Comparison of ENCODE assay signal across 23 cellular contexts in genomic region chrX:101160001-101160400, GRCh38. TPM values are rescaled to one million over a fixed set of nuclear protein-coding genes. Genes with fewer than 3 reads are reported as not detected.
A peak's percentile ranks its signal among the peaks of the same experiment; 100 is the strongest.
DNase-seq lines count a peak whose midpoint lies in the region; ATAC-seq and TF ChIP-seq lines count a peak whose summit lies in the region.
"Had no signal": no experiment of that assay in that cellular context is flagged by ENCODE, and none has a peak within 500 bp of the region (broad histone marks: within the 10 kb centered on the region; RNA-seq: fewer than 3 reads in every experiment).

No MANE protein-coding gene starts in this region.

- intact Hi-C loops in PC-3 (cut with micrococcal nuclease) (no loop called here), sciatic nerve (cut with DNase I) (no loop called here)

- no peaks in the 10 kb centered on the region for H3K9me3 ChIP-seq in PC-3 (ENCODE audit: low read length)
- H3K9me3 ChIP-seq: A549, BLaER1 had no signal

- no peaks in the 10 kb centered on the region for H3K27me3 Mint-ChIP-seq in activated T-cell treated with anti-CD3 and anti-CD28 coated beads, Interleukin-2, amount 50 U/mL, for 4 hours (ENCODE audit: low read depth)
- peaks cover 0 to 4% of the 10 kb centered on the region in 2 donors for H3K27me3 Mint-ChIP-seq in stimulated activated naive B cell treated with anti-CD40 and anti-IgM and Interleukin-4, amounts not matched to agents 10 μg/mL and 1 μg/mL and 100 μg/mL, for 72 hours
- H3K27me3 Mint-ChIP-seq: IgD-negative memory B cell had no signal

- no peak overlapping the region for H3K9ac ChIP-seq in PC-3 (ENCODE audit: low read length)
- H3K9ac ChIP-seq: BLaER1 had no signal

- CTCF ChIA-PET in PC-3 (lab: Charles Lee): no interaction called here

- no peaks in the 10 kb centered on the region for H3K79me2 ChIP-seq in PC-3 (ENCODE audit: low read length)

- TF ChIP-seq CTCF in PC-3 (conservative IDR thresholded peaks at IDR 0.05; ENCODE audit: low read depth, low read length) (no peak), fibroblast of mammary gland (conservative IDR thresholded peaks at IDR 0.05; ENCODE audit: control insufficient read depth, insufficient read depth, low read depth, low read length) (no peak)

- POLR2A ChIA-PET in PC-3 (lab: Charles Lee; ENCODE audit: unreplicated experiment): no interaction called here

- no peaks in the 10 kb centered on the region for H3K9me2 ChIP-seq in PC-3 (replicated peaks; ENCODE audit: low read length)

- H3K36me3 ChIP-seq in PC-3 (ENCODE audit: low read depth, low read length): peaks cover 8% of the 10 kb centered on the region; the same call in 1 of the 2 replicates

- H3K9me3 Mint-ChIP-seq in activated T-cell treated with anti-CD3 and anti-CD28 coated beads, Interleukin-2, amount 50 U/mL, for 4 hours: no peaks in the 10 kb centered on the region
- H3K9me3 Mint-ChIP-seq in stimulated activated naive B cell treated with anti-CD40 and anti-IgM and Interleukin-4, amounts not matched to agents 10 μg/mL and 1 μg/mL and 100 μg/mL, for 72 hours: peaks cover 0 to 4% of the 10 kb centered on the region in 2 donors
- H3K9me3 Mint-ChIP-seq: CD8-positive, alpha-beta memory T cell; HFFc6 had no signal

- peaks cover 10% of the 10 kb centered on the region for H3K4me1 ChIP-seq in PC-3 (ENCODE audit: insufficient read depth, low read length)
- H3K4me1 ChIP-seq: BLaER1 had no signal

- H3K4me1 Mint-ChIP-seq in activated T-cell treated with anti-CD3 and anti-CD28 coated beads, Interleukin-2, amount 50 U/mL, for 4 hours (ENCODE audit: low read depth): no peaks in the 10 kb centered on the region
- no peaks in the 10 kb centered on the region for H3K4me1 Mint-ChIP-seq in stimulated activated naive B cell treated with anti-CD40 and anti-IgM and Interleukin-4, amounts not matched to agents 10 μg/mL and 1 μg/mL and 100 μg/mL, for 72 hours
- H3K4me1 Mint-ChIP-seq: CD14-positive monocyte; CD8-positive, alpha-beta memory T cell; IgD-negative memory B cell had no signal

- H3K4me3 Mint-ChIP-seq in activated T-cell treated with anti-CD3 and anti-CD28 coated beads, Interleukin-2, amount 50 U/mL, for 4 hours: no peak overlapping the region
- H3K4me3 Mint-ChIP-seq in stimulated activated naive B cell treated with anti-CD40 and anti-IgM and Interleukin-4, amounts not matched to agents 10 μg/mL and 1 μg/mL and 100 μg/mL, for 72 hours: no peak overlapping the region
- H3K4me3 Mint-ChIP-seq: CD14-positive monocyte; CD8-positive, alpha-beta memory T cell; HFFc6; IgD-negative memory B cell had no signal

- H3K27ac ChIP-seq in PC-3 (ENCODE audit: low read length): no peak overlapping the region
- H3K27ac ChIP-seq: 22Rv1, A549, BLaER1 had no signal

- peak; percentile 11 for DNase-seq in AG08395 (ENCODE audit: low spot score)
- DNase-seq in Ammon's horn (ENCODE audit: low spot score): peak; percentile 1
- DNase-seq in PC-3: peak; percentile 8
- peak; percentile 62 for DNase-seq in fibroblast of mammary gland (ENCODE audit: low read depth)
- no peak for DNase-seq in sciatic nerve (ENCODE audit: low spot score)
- DNase-seq in activated T-cell treated with anti-CD3 and anti-CD28 coated beads, Interleukin-2, amount 50 U/mL, for 4 hours: no peak
- DNase-seq in stimulated activated naive B cell treated with anti-CD40 and anti-IgM and Interleukin-4, amounts not matched to agents 10 μg/mL and 1 μg/mL and 100 μg/mL, for 72 hours: no peak
- DNase-seq: AML-193; CD8-positive, alpha-beta memory T cell; COR-L47; DMS 273 treated with DMSO at 0.1 percent for 48 hours; GOT3; H7; HFFc6; KBM-7 had no signal

- H2AFZ ChIP-seq in PC-3 (ENCODE audit: low read length): no peak overlapping the region

- no peak for ATAC-seq in PC-3
- no peak for ATAC-seq in GM21447 (IDR thresholded peaks at IDR 0.05; ENCODE audit: unreplicated experiment)
- no peak for ATAC-seq in sciatic nerve
- no peak for ATAC-seq in activated T-cell treated with anti-CD3 and anti-CD28 coated beads, Interleukin-2, amount 50 U/mL, for 4 hours
- no peak for ATAC-seq in stimulated activated naive B cell treated with anti-CD40 and anti-IgM and Interleukin-4, amounts not matched to agents 10 μg/mL and 1 μg/mL and 100 μg/mL, for 72 hours (replicated peaks)
- ATAC-seq: A549, HCT116, HepG2 had no signal

- no TSS peak for BruUV-seq in PC-3 (replicated peaks; lab: Mats Ljungman, UMichigan)

- no peaks in the 10 kb centered on the region for H4K20me1 ChIP-seq in PC-3 (ENCODE audit: low read length)
- H4K20me1 ChIP-seq: BLaER1 had no signal

- no peak overlapping the region for H3K4me3 ChIP-seq in PC-3 (ENCODE audit: low read length)
- no peak overlapping the region for H3K4me3 ChIP-seq in fibroblast of mammary gland (ENCODE audit: control insufficient read depth, low read depth, low read length)
- H3K4me3 ChIP-seq: A549, BLaER1 had no signal

- H3K36me3 Mint-ChIP-seq in activated T-cell treated with anti-CD3 and anti-CD28 coated beads, Interleukin-2, amount 50 U/mL, for 4 hours (ENCODE audit: insufficient read depth): peaks cover 4% of the 10 kb centered on the region
- peaks cover 7 to 18% of the 10 kb centered on the region in 2 donors for H3K36me3 Mint-ChIP-seq in stimulated activated naive B cell treated with anti-CD40 and anti-IgM and Interleukin-4, amounts not matched to agents 10 μg/mL and 1 μg/mL and 100 μg/mL, for 72 hours

- no peaks in the 10 kb centered on the region for H3K27me3 ChIP-seq in PC-3 (ENCODE audit: low read length)
- H3K27me3 ChIP-seq: BLaER1 had no signal

- H3K27ac Mint-ChIP-seq in stimulated activated naive B cell treated with anti-CD40 and anti-IgM and Interleukin-4, amounts not matched to agents 10 μg/mL and 1 μg/mL and 100 μg/mL, for 72 hours: no peak overlapping the region
- H3K27ac Mint-ChIP-seq: CD14-positive monocyte, HFFc6, IgD-negative memory B cell had no signal

- no peaks in the 10 kb centered on the region for H3F3A ChIP-seq in PC-3 (ENCODE audit: low read length, unreplicated experiment)

- H3K4me2 ChIP-seq in PC-3 (ENCODE audit: low read length): no peak overlapping the region
- H3K4me2 ChIP-seq: A549, BLaER1 had no signal

RNA-seq across cellular contexts. Expression of gene DRP2, which starts 59.6 kb away (rescaled TPM):
- total RNA-seq in PC-3 (2014; rRNA removed) (0.15 and 0.58 TPM in 2 replicates), sciatic nerve (381 TPM)
- total RNA-seq in activated T-cell treated with anti-CD3 and anti-CD28 coated beads, Interleukin-2, amount 50 U/mL, for 4 hours: under 1 TPM; 0.30 to 0.66 (median 0.42) TPM

Comparison
In these comparisons a context has a peak if more than half of its experiments do, and no peak if none do; other contexts are left out.
1. DNase-seq: peak in AG08395 (single experiment), Ammon's horn (single experiment), PC-3 (single experiment) and fibroblast of mammary gland (single experiment); none in sciatic nerve (single experiment), activated T-cell treated with anti-CD3 and anti-CD28 coated beads, Interleukin-2, amount 50 U/mL, for 4 hours (single experiment) and stimulated activated naive B cell treated with anti-CD40 and anti-IgM and Interleukin-4, amounts not matched to agents 10 μg/mL and 1 μg/mL and 100 μg/mL, for 72 hours (single experiment).
2. RNA of gene DRP2, which starts 59.6 kb away (total RNA-seq): 381 TPM in sciatic nerve (single experiment); 0.30 to 0.66 TPM in activated T-cell treated with anti-CD3 and anti-CD28 coated beads, Interleukin-2, amount 50 U/mL, for 4 hours and 0.15 to 0.58 TPM in PC-3; every median in the first group is over 100 times any median in the second.